11 cellular contexts compared by ENCODE assay signal in the genomic region with DNA sequence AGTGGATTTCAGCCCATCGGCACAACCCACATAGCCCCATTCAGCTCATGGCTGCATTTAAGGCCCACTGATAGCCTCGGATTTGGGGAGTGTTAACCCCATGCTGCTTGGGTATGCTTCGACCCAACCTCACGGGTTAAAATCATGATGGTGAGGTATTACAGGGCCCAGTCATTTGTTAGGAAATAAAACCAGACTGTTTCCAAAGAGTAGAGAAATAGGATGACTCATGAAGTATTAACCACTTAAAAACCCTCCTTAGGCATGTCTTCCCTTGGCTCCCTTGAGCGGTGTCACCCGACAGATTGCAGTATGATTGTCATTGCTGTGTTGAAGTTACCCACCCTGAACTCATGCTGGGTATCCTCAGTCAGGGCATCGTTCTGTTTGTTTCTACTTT.
DNase-seq lines count a peak whose midpoint lies in the region; ATAC-seq and TF ChIP-seq lines count a peak whose summit lies in the region.
"Had no signal": no experiment of that assay in that cellular context is flagged by ENCODE, and none has a peak within 500 bp of the region (broad histone marks: within the 10 kb centered on the region; RNA-seq: fewer than 3 reads in every experiment).

No MANE protein-coding gene starts in this region.

- H3K4me1 ChIP-seq in neutrophil (ENCODE audit: control insufficient read depth in 1 of 2, insufficient read depth in 1 of 2, low read depth in 1 of 2, low read length in 1 of 2) (peaks cover 77 to 81% of the 10 kb centered on the region in 2 experiments), heart right ventricle (peaks cover 6 to 97% (median 70%) of the 10 kb centered on the region in 9 donors)

- H3K4me3 ChIP-seq in NB4 (ENCODE audit: low read depth, low read length) = no peak overlapping the region
- no peak overlapping the region for H3K4me3 ChIP-seq in choroid plexus epithelial cell (ENCODE audit: low read depth, low read length)
- no peak overlapping the region for H3K4me3 ChIP-seq in neutrophil (ENCODE audit: low read depth in 1 of 2, low read length in 1 of 2)
- no peak overlapping the region for H3K4me3 ChIP-seq in heart right ventricle

- intact Hi-C loops in heart right ventricle (cut with DNase I) = no loop called here

- H3K36me3 Mint-ChIP-seq in immature natural killer cell = no peaks in the 10 kb centered on the region

- H3K27ac ChIP-seq in neutrophil (peak overlapping the region; percentile 70), heart right ventricle (peak overlapping the region in 1 of 10 donors; percentile 47)

- H3K27me3 ChIP-seq in neutrophil (no peaks in the 10 kb centered on the region), heart right ventricle (no peaks in the 10 kb centered on the region)

- H3K36me3 ChIP-seq in neutrophil (no peaks in the 10 kb centered on the region), heart right ventricle (no peaks in the 10 kb centered on the region)

- H3K9me3 ChIP-seq in neutrophil (no peaks in the 10 kb centered on the region), heart right ventricle (no peaks in the 10 kb centered on the region)

- no peak overlapping the region for H3K4me3 Mint-ChIP-seq in immature natural killer cell

- no peaks in the 10 kb centered on the region for H3K9me3 Mint-ChIP-seq in immature natural killer cell

- ATAC-seq in GM18858 (IDR thresholded peaks at IDR 0.05; ENCODE audit: unreplicated experiment) (no peak), heart right ventricle (no peak)

- peaks cover 0 to 4% (median 0%) of the 10 kb centered on the region in 3 donors for H3K27me3 Mint-ChIP-seq in immature natural killer cell (ENCODE audit: low read depth in 3 of 3)

- TF ChIP-seq POLR2A in NB4 (IDR thresholded peaks at IDR 0.05; ENCODE audit: extremely low read depth, insufficient read length) = no peak

- DNase-seq in AG09319 (ENCODE audit: extremely low read depth, low read depth) (peak; percentile 62), NB4 (ENCODE audit: low read depth) (peak; percentile 93), choroid plexus epithelial cell (ENCODE audit: low read depth) (peak; percentile 82), immature natural killer cell (no peak), heart right ventricle (no peak), activated gamma-delta T cell (lab: John Stamatoyannopoulos, UW) (no peak)
- DNase-seq: H7; NCI-H2227 treated with DMSO at 0.1 percent for 48 hours; stimulated activated CD4-positive, alpha-beta T cell treated with anti-CD3 and anti-CD28 coated beads, Interleukin-4, amount 100 ng/mL, for 4 hours had no signal

- H3K27ac Mint-ChIP-seq in immature natural killer cell = no peak overlapping the region

- H3K4me1 Mint-ChIP-seq in immature natural killer cell = no peaks in the 10 kb centered on the region

- TF ChIP-seq CTCF in AG09319 (IDR thresholded peaks at IDR 0.05; ENCODE audit: low read depth, low read length) (no peak), NB4 (IDR thresholded peaks at IDR 0.05; ENCODE audit: low read depth, low read length) (no peak), choroid plexus epithelial cell (conservative IDR thresholded peaks at IDR 0.05; ENCODE audit: low read depth, low read length) (no peak), neutrophil (IDR thresholded peaks at IDR 0.05) (no peak), heart right ventricle (IDR thresholded peaks at IDR 0.05) (no peak)

- 83 to 85% methylated on average over 7 of the region's 7 CpGs for WGBS in heart right ventricle, 2 donors

Comparison
In these comparisons a context has a peak if more than half of its experiments do, and no peak if none do; other contexts are left out.
1. DNase-seq: peak in AG09319 (single experiment), NB4 (single experiment) and choroid plexus epithelial cell (single experiment); none in immature natural killer cell (0 of 3), heart right ventricle (0 of 2) and activated gamma-delta T cell (single experiment).